In the genomic region with DNA sequence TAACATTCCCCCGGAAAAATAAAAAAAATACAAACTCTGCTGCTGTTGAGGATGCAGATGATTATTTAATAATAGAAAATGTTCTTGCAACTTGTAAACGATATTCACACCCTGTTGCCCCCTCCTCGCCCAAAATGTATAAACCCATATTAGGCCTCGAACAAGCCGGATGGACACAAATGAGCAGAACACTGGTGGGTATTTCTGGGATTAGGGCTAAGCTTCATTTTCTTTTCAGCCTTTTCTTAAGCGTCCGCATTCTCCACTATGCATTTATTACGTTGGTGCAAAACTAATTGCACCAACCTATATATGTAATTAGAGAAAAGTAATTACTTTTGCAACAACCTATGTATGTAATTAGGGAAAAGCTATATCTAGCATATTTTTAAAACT, we compare ENCODE assay signal across 10 cellular contexts. TPM values are rescaled to one million over a fixed set of nuclear protein-coding genes. Genes with fewer than 3 reads are reported as not detected.
DNase-seq lines count a peak whose midpoint lies in the region; ATAC-seq and TF ChIP-seq lines count a peak whose summit lies in the region.
"Had no signal": no experiment of that assay in that cellular context is flagged by ENCODE, and none has a peak within 500 bp of the region (broad histone marks: within the 10 kb centered on the region; RNA-seq: fewer than 3 reads in every experiment).

No MANE protein-coding gene starts in this region.

- H2BK15ac ChIP-seq in H9 (ENCODE audit: low read depth, low read length): no peak overlapping the region

- H4K8ac ChIP-seq in H9 (replicated peaks; ENCODE audit: insufficient read length, low read depth, low read length): no peak overlapping the region

- H3K79me1 ChIP-seq in H9 (ENCODE audit: insufficient read depth, low read depth, low read length, poor library complexity, severe bottlenecking): no peaks in the 10 kb centered on the region

- H3K4me1 Mint-ChIP-seq in H9: peaks cover 15 to 19% of the 10 kb centered on the region in 2 experiments
- H3K4me1 Mint-ChIP-seq in activated CD8-positive, alpha-beta T cell treated with anti-CD3 and anti-CD28 coated beads for 36 hours (ENCODE audit: low read depth): peaks cover 2% of the 10 kb centered on the region

- H3K27me3 ChIP-seq in H9 (ENCODE audit: insufficient read depth, low read length): no peaks in the 10 kb centered on the region
- H3K27me3 ChIP-seq in skeletal muscle tissue (ENCODE audit: control insufficient read depth in 3 of 3, insufficient read depth in 3 of 3, low read length in 3 of 3): peaks cover 3 to 7% (median 4%) of the 10 kb centered on the region in 3 donors

- DNase-seq in H9 (no peak), hepatic stellate cell (ENCODE audit: low spot score) (peak; percentile 9), cerebellar cortex (ENCODE audit: low spot score) (no peak), NCI-H345 (lab: John Stamatoyannopoulos, UW) (no peak)
- no peak for DNase-seq in activated CD8-positive, alpha-beta T cell treated with anti-CD3 and anti-CD28 coated beads for 36 hours
- DNase-seq: NCI-H226 had no signal

- H3K36me3 ChIP-seq in skeletal muscle tissue (ENCODE audit: control insufficient read depth in 3 of 3, insufficient read depth in 3 of 3, low read length in 3 of 3): no peaks in the 10 kb centered on the region

- H2BK5ac ChIP-seq in H9 (ENCODE audit: insufficient read length, low read length): no peak overlapping the region

- H2AK5ac ChIP-seq in H9 (ENCODE audit: insufficient read length, low read length): no peak overlapping the region

- no peak overlapping the region for H3K23ac ChIP-seq in H9 (ENCODE audit: insufficient read length, low read depth, low read length)

- no peak overlapping the region for H3K27ac ChIP-seq in H9 (ENCODE audit: insufficient read length, low read depth, low read length)
- H3K27ac ChIP-seq in skeletal muscle tissue (ENCODE audit: low read depth, low read length): peak overlapping the region; percentile 84

- no peaks in the 10 kb centered on the region for H3K79me2 ChIP-seq in H9 (ENCODE audit: insufficient read depth, low read length)

- H3K4me1 ChIP-seq in H9 (ENCODE audit: insufficient read depth, low read length) (no peaks in the 10 kb centered on the region), skeletal muscle tissue (ENCODE audit: control insufficient read depth in 3 of 3, insufficient read depth in 3 of 3, low read length in 3 of 3) (peaks cover 0 to 8% (median 0%) of the 10 kb centered on the region in 3 donors)

- no peak overlapping the region for H4K5ac ChIP-seq in H9 (ENCODE audit: insufficient read length, low read depth, low read length)

- no peak overlapping the region for H3T11ph ChIP-seq in H9 (ENCODE audit: low read length)

- no CpG with 5 or more reads among the region's 8 CpGs for WGBS in H9 (ENCODE audit: extremely low coverage, insufficient read length, low lambda C conversion rate)

- peak overlapping the region; percentile 50 for H3K4me2 ChIP-seq in H9 (ENCODE audit: insufficient read depth, insufficient read length, low read length)

- intact Hi-C loops in activated CD8-positive, alpha-beta T cell treated with anti-CD3 and anti-CD28 coated beads for 36 hours (cut with micrococcal nuclease): no loop called here

- H3K9ac ChIP-seq in H9 (ENCODE audit: extremely low read depth, insufficient read length, low read length) (no peak overlapping the region), skeletal muscle tissue (ENCODE audit: low read depth in 1 of 3, low read length in 3 of 3) (peak overlapping the region in 1 of 3 donors; percentile 82)

- no peaks in the 10 kb centered on the region for H4K20me1 ChIP-seq in H9 (ENCODE audit: control insufficient read depth, insufficient read depth, insufficient read length)

- peaks cover 3% of the 10 kb centered on the region for H3K27me3 Mint-ChIP-seq in H9 (ENCODE audit: low read depth)
- H3K27me3 Mint-ChIP-seq in activated CD8-positive, alpha-beta T cell treated with anti-CD3 and anti-CD28 coated beads for 36 hours: peaks cover 25% of the 10 kb centered on the region

- H3K4me3 Mint-ChIP-seq in H9: peak overlapping the region; percentile 63 to 77
- H3K4me3 Mint-ChIP-seq in activated CD8-positive, alpha-beta T cell treated with anti-CD3 and anti-CD28 coated beads for 36 hours: peak overlapping the region; percentile 44

- H4K91ac ChIP-seq in H9 (ENCODE audit: insufficient read length, low read depth, low read length): no peak overlapping the region

- no peak overlapping the region for H3K56ac ChIP-seq in H9 (ENCODE audit: insufficient read length, low read depth, low read length)

- H2BK20ac ChIP-seq in H9 (ENCODE audit: low read depth, low read length, poor library complexity, severe bottlenecking): no peak overlapping the region

- no peak overlapping the region for H3K4ac ChIP-seq in H9 (ENCODE audit: low read depth, low read length)

- H3K9me3 Mint-ChIP-seq in H9: no peaks in the 10 kb centered on the region
- no peaks in the 10 kb centered on the region for H3K9me3 Mint-ChIP-seq in activated CD8-positive, alpha-beta T cell treated with anti-CD3 and anti-CD28 coated beads for 36 hours

- POLR2A ChIA-PET in activated CD8-positive, alpha-beta T cell treated with anti-CD3 and anti-CD28 coated beads for 36 hours (lab: Charles Lee): interaction anchor here (1.1 kb wide), 1 partner anchor 7 kb away, joined by 3 read pairs; no protein-coding TSS in a partner anchor

- H3K18ac ChIP-seq in H9 (ENCODE audit: insufficient read length, low read depth, low read length): no peak overlapping the region

- H3K14ac ChIP-seq in H9 (ENCODE audit: insufficient read depth, low read length): no peak overlapping the region

- H2BK120ac ChIP-seq in H9 (ENCODE audit: low read depth, low read length, poor library complexity, severe bottlenecking): no peak overlapping the region

- H3K36me3 Mint-ChIP-seq in H9 (ENCODE audit: insufficient read depth in 1 of 3, low read depth in 3 of 3): no peaks in the 10 kb centered on the region
- no peaks in the 10 kb centered on the region for H3K36me3 Mint-ChIP-seq in activated CD8-positive, alpha-beta T cell treated with anti-CD3 and anti-CD28 coated beads for 36 hours (ENCODE audit: low read depth)

- H3K4me3 ChIP-seq in skeletal muscle tissue (ENCODE audit: low read length in 3 of 3): peak overlapping the region in 2 of 3 donors; percentile 45 to 93

- H2BK12ac ChIP-seq in H9 (ENCODE audit: insufficient read length, low read depth, low read length): no peak overlapping the region

- CTCF ChIA-PET in activated CD8-positive, alpha-beta T cell treated with anti-CD3 and anti-CD28 coated beads for 36 hours (lab: Charles Lee): interaction anchor here (0.8 to 1.2 kb wide), 2 partner anchors 10 to 44 kb away, joined by 3 to 5 read pairs; no protein-coding TSS in a partner anchor

- no peak for ATAC-seq in activated CD8-positive, alpha-beta T cell treated with anti-CD3 and anti-CD28 coated beads for 36 hours
- ATAC-seq in HG02981 (IDR thresholded peaks at IDR 0.05; ENCODE audit: unreplicated experiment) (no peak), HG03439 (IDR thresholded peaks at IDR 0.05; ENCODE audit: unreplicated experiment) (no peak)

- TF ChIP-seq CTCF in H9 (conservative IDR thresholded peaks at IDR 0.05): no peak
- no peak for TF ChIP-seq CTCF in activated CD8-positive, alpha-beta T cell treated with anti-CD3 and anti-CD28 coated beads for 36 hours (IDR thresholded peaks at IDR 0.05)

- H2AFZ ChIP-seq in H9 (ENCODE audit: low read length): no peak overlapping the region

- H3K27ac Mint-ChIP-seq in H9: no peak overlapping the region
- no peak overlapping the region for H3K27ac Mint-ChIP-seq in activated CD8-positive, alpha-beta T cell treated with anti-CD3 and anti-CD28 coated beads for 36 hours

- H3K9me3 ChIP-seq in H9 (ENCODE audit: control insufficient read depth, low read depth, low read length) (no peaks in the 10 kb centered on the region), skeletal muscle tissue (ENCODE audit: control insufficient read depth in 3 of 3, low read length in 3 of 3) (no peaks in the 10 kb centered on the region)

- H3K23me2 ChIP-seq in H9 (ENCODE audit: insufficient read length, low read depth, low read length, poor library complexity, severe bottlenecking): peaks cover 7% of the 10 kb centered on the region

RNA-seq across cellular contexts. Expression of a gene that starts 0.3 kb away (rescaled TPM):
- total RNA-seq in H9 (2021) (0.64 and 0.68 TPM in 2 replicates), skeletal muscle tissue (20.4 TPM)
- total RNA-seq in activated CD8-positive, alpha-beta T cell treated with anti-CD3 and anti-CD28 coated beads for 36 hours: not detected

RNA-seq across cellular contexts. Expression of a gene that starts 14.8 kb away (rescaled TPM):
- 0.20 and 0.44 TPM in 2 replicates for total RNA-seq in H9 (2021)
- not detected for total RNA-seq in activated CD8-positive, alpha-beta T cell treated with anti-CD3 and anti-CD28 coated beads for 36 hours
- total RNA-seq in skeletal muscle tissue: not detected
- total RNA-seq: glomerular endothelial cell had no signal

RNA-seq across cellular contexts. Expression of a gene that starts 30.6 kb away (rescaled TPM):
- total RNA-seq in H9 (2021): 3.8 and 4.4 TPM in 2 replicates
- not detected for total RNA-seq in activated CD8-positive, alpha-beta T cell treated with anti-CD3 and anti-CD28 coated beads for 36 hours
- total RNA-seq in skeletal muscle tissue: 1.0 TPM

Comparison
In these comparisons a context has a peak if more than half of its experiments do, and no peak if none do; other contexts are left out.
1. RNA of a gene that starts 0.3 kb away (total RNA-seq): 20.4 TPM in skeletal muscle tissue (single experiment); 0.64 to 0.68 TPM in H9 and not detected in activated CD8-positive, alpha-beta T cell treated with anti-CD3 and anti-CD28 coated beads for 36 hours; every median in the first group is over 10 times any median in the second.